ENCODE assay signal across 8 cellular contexts in genomic region chr9:68844623-68845612, GRCh38.
A peak's percentile ranks its signal among the peaks of the same experiment; 100 is the strongest.
DNase-seq lines count a peak whose midpoint lies in the region; ATAC-seq and TF ChIP-seq lines count a peak whose summit lies in the region.

No MANE protein-coding gene starts in this region.

- no peaks in the 10 kb centered on the region for H3K9me3 ChIP-seq in body of pancreas
- no peaks in the 10 kb centered on the region for H3K9me3 ChIP-seq in left lung
- no peaks in the 10 kb centered on the region for H3K9me3 ChIP-seq in transverse colon

- H3K4me1 ChIP-seq in body of pancreas (no peaks in the 10 kb centered on the region), left lung (peaks cover 0 to 29% of the 10 kb centered on the region in 2 donors), transverse colon (no peaks in the 10 kb centered on the region)

- DNase-seq in activated gamma-delta T cell treated with Interleukin-2 at 50 U/mL for 16 hours (peak; percentile 16), activated gamma-delta T cell (lab: John Stamatoyannopoulos, UW) (no peak), HFF-Myc (ENCODE audit: extremely low read depth, low read depth) (no peak), NCI-H2227 (lab: John Stamatoyannopoulos, UW; ENCODE audit: unreplicated experiment) (peak; percentile 40), body of pancreas (peak in 3 of 4 donors; percentile 28 to 55 (median 40)), left lung (no peak), transverse colon (peak; percentile 51)

- TF ChIP-seq CTCF in HFF-Myc (IDR thresholded peaks at IDR 0.05; ENCODE audit: low read depth, low read length, missing control alignments) (peak; percentile 65), body of pancreas (IDR thresholded peaks at IDR 0.05) (peak in 6 of 7 experiments; percentile 14 to 36 (median 28)), left lung (IDR thresholded peaks at IDR 0.05) (peak; percentile 45 to 54), transverse colon (IDR thresholded peaks at IDR 0.05) (peak; percentile 30 to 43 (median 37))

- 79% methylated on average over 13 of the region's 13 CpGs for WGBS in body of pancreas, 2 donors
- 69 to 78% methylated on average over 10 to 13 of the region's 13 CpGs for WGBS in transverse colon (ENCODE audit: low coverage in 1 of 2), 2 donors

- intact Hi-C loops in body of pancreas (cut with DNase I) (no loop called here), left lung (cut with DNase I) (no loop called here), transverse colon (cut with DNase I; ENCODE audit: low total_unique reads) (no loop called here)

- ATAC-seq in body of pancreas = no peak
- ATAC-seq in left lung = peak; percentile 66
- no peak for ATAC-seq in HG02763 (IDR thresholded peaks at IDR 0.05; ENCODE audit: unreplicated experiment)

- H3K4me3 ChIP-seq in HFF-Myc (replicated peaks; ENCODE audit: low read depth, low read length) (no peak overlapping the region), body of pancreas (no peak overlapping the region), left lung (no peak overlapping the region), transverse colon (no peak overlapping the region)

- no peak for TF ChIP-seq EP300 in transverse colon (IDR thresholded peaks at IDR 0.05; ENCODE audit: low read depth)

- H3K36me3 ChIP-seq in body of pancreas (replicated peaks in 1 of 2; ENCODE audit: insufficient read depth in 1 of 2, low read depth in 2 of 2) = no peaks in the 10 kb centered on the region
- no peaks in the 10 kb centered on the region for H3K36me3 ChIP-seq in left lung
- no peaks in the 10 kb centered on the region for H3K36me3 ChIP-seq in transverse colon

- TF ChIP-seq POLR2A in body of pancreas (IDR thresholded peaks at IDR 0.05) (no peak), transverse colon (IDR thresholded peaks at IDR 0.05) (no peak)

- H3K27me3 ChIP-seq in body of pancreas = no peaks in the 10 kb centered on the region
- no peaks in the 10 kb centered on the region for H3K27me3 ChIP-seq in left lung
- no peaks in the 10 kb centered on the region for H3K27me3 ChIP-seq in transverse colon

- in situ Hi-C loops in transverse colon (cut with MboI; ENCODE audit: low pct_ligation_motif_present in 1 of 4, low pct_unique_long_range_greater_than_20kb in 1 of 4, low sequenced_read_pairs in 3 of 4) = loop anchor here in 1 of 4 donors (25.0 kb wide), 1 partner anchor 133 kb away; the partner anchor contains the start of gene PIP5K1B

- H3K27ac ChIP-seq in body of pancreas (no peak overlapping the region), left lung (peak overlapping the region in 1 of 2 donors; percentile 86), transverse colon (peak overlapping the region in 3 of 4 donors; percentile 3 to 6 (median 4))

Comparison
In these comparisons a context has a peak if more than half of its experiments do, and no peak if none do; other contexts are left out.
1. DNase-seq: peak in activated gamma-delta T cell treated with Interleukin-2 at 50 U/mL for 16 hours (single experiment), NCI-H2227 (single experiment), body of pancreas (3 of 4) and transverse colon (single experiment); none in activated gamma-delta T cell (single experiment), HFF-Myc (single experiment) and left lung (0 of 2).
2. H3K27ac ChIP-seq: peak in transverse colon (3 of 4); none in body of pancreas (0 of 4).
3. Peak in every context shown above with its lines, with median percentiles within 50 percentile points of each other: CTCF ChIP-seq.